ENCODE assay signal across 10 cellular contexts in the genomic region with DNA sequence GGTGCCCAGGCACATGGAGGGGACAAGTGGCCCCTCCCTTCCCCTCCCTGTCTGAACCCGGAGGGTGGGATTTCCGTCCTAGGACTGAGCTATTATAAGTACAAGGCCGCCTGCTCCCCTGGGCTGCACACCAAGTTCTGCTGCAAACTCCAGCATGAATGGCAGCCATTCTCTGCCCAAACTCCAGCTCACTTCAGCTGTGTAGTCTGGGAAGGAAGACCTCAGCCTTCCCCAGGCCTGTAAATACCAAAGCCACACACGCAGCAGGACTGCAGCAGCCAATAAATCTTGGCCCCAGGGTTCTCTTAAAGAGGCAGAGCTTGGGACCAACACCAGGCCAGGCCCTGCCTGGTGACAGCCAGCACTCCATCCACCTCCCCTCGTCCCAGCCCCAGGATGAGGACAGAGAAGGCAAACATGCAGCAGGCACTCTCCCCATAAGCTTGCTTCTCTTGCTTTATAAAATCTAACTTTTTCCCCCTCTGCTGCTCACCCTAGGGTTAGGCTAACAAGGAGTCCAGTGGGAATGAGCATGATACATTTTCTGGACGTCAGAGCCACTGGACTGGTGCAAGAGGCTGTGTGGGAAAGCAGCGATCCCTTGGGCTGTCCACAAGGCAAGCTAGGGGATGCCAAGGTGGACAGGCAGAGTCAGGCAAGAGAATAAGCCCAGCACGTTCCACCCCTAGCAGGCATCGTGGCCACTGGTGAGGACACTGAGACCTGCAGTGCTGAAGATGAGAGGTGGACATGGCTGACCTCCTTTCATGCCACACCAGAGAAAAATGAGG.
DNase-seq lines count a peak whose midpoint lies in the region.
"Had no signal": no experiment of that assay in that cellular context is flagged by ENCODE, and none has a peak within 500 bp of the region (broad histone marks: within the 10 kb centered on the region; RNA-seq: fewer than 3 reads in every experiment).

No MANE protein-coding gene starts in this region.

- peaks cover 0 to 2% of the 10 kb centered on the region in 2 donors for H3K9me3 ChIP-seq in esophagus (ENCODE audit: control insufficient read depth in 2 of 2, insufficient read depth in 1 of 2, low read depth in 1 of 2, low read length in 1 of 2)

- CTCF ChIA-PET in activated CD4-positive, alpha-beta memory T cell treated with anti-CD3 and anti-CD28 coated beads, Interleukin-2, amount 10 ng/mL, durations not matched to agents 7 days and 5 days (lab: Charles Lee), result no interaction called here

- no peak overlapping the region for H2BK15ac ChIP-seq in mesendoderm (replicated peaks; ENCODE audit: low read depth)

- no peak overlapping the region for H4K5ac ChIP-seq in mesendoderm (ENCODE audit: low read length)

- POLR2A ChIA-PET in activated CD4-positive, alpha-beta memory T cell treated with anti-CD3 and anti-CD28 coated beads, Interleukin-2, amount 10 ng/mL, durations not matched to agents 7 days and 5 days (lab: Charles Lee), result no interaction called here

- H3K4me3 ChIP-seq in esophagus (ENCODE audit: low read depth in 1 of 2, low read length in 2 of 2), result no peak overlapping the region
- no peak overlapping the region for H3K4me3 ChIP-seq in mesendoderm (ENCODE audit: low read length)

- DNase-seq in M059J (ENCODE audit: low read depth) (peak; percentile 70), mesendoderm (peak; percentile 21), superior temporal gyrus (ENCODE audit: extremely low spot score) (peak; percentile 84), NCI-H82 treated with DMSO at 0.1 percent for 48 hours (lab: John Stamatoyannopoulos, UW; ENCODE audit: unreplicated experiment) (no peak), NCI-H2107 (lab: John Stamatoyannopoulos, UW) (no peak)
- no peak for DNase-seq in activated CD4-positive, alpha-beta memory T cell treated with anti-CD3 and anti-CD28 coated beads, Interleukin-2, amount 10 ng/mL, durations not matched to agents 7 days and 5 days
- no peak for DNase-seq in activated T-cell treated with anti-CD3 and anti-CD28 coated beads, Interleukin-2, amount 50 U/mL, for 1 hour
- DNase-seq: activated CD4-positive, CD25-positive, alpha-beta regulatory T cell treated with anti-CD3 and anti-CD28 coated beads, Interleukin-2, amount 50 U/mL, for 72 hours had no signal

- H2AK5ac ChIP-seq in mesendoderm (ENCODE audit: low read length), result no peak overlapping the region

- no peak overlapping the region for H3K18ac ChIP-seq in mesendoderm (ENCODE audit: low read length)

- no peaks in the 10 kb centered on the region for H3K36me3 Mint-ChIP-seq in activated CD4-positive, alpha-beta memory T cell treated with anti-CD3 and anti-CD28 coated beads, Interleukin-2, amount 10 ng/mL, durations not matched to agents 7 days and 5 days (ENCODE audit: low read depth)

- no peaks in the 10 kb centered on the region for H3K79me1 ChIP-seq in mesendoderm (ENCODE audit: low read length)

- H3K23ac ChIP-seq in mesendoderm (ENCODE audit: low read length), result no peak overlapping the region

- H3K27me3 Mint-ChIP-seq in activated CD4-positive, alpha-beta memory T cell treated with anti-CD3 and anti-CD28 coated beads, Interleukin-2, amount 10 ng/mL, durations not matched to agents 7 days and 5 days, result no peaks in the 10 kb centered on the region

- H3K4me1 ChIP-seq in esophagus (ENCODE audit: control insufficient read depth in 2 of 2, insufficient read depth in 2 of 2, low read length in 1 of 2) (peaks cover 0 to 3% of the 10 kb centered on the region in 2 donors), mesendoderm (ENCODE audit: control insufficient read depth, low read depth, low read length) (no peaks in the 10 kb centered on the region)

- no peak overlapping the region for H2BK120ac ChIP-seq in mesendoderm (ENCODE audit: low read depth, low read length)

- no peaks in the 10 kb centered on the region for H3K4me1 Mint-ChIP-seq in activated CD4-positive, alpha-beta memory T cell treated with anti-CD3 and anti-CD28 coated beads, Interleukin-2, amount 10 ng/mL, durations not matched to agents 7 days and 5 days
- H3K4me1 Mint-ChIP-seq: central memory CD8-positive, alpha-beta T cell had no signal

- no peak overlapping the region for H2BK5ac ChIP-seq in mesendoderm (ENCODE audit: low read length)

- H3K4me2 ChIP-seq in mesendoderm (ENCODE audit: low read length), result no peak overlapping the region

- H3K27ac Mint-ChIP-seq in activated CD4-positive, alpha-beta memory T cell treated with anti-CD3 and anti-CD28 coated beads, Interleukin-2, amount 10 ng/mL, durations not matched to agents 7 days and 5 days, result no peak overlapping the region

- H3K56ac ChIP-seq in mesendoderm (ENCODE audit: low read length), result no peak overlapping the region

- no peak overlapping the region for H4K8ac ChIP-seq in mesendoderm (ENCODE audit: low read depth, low read length)

- no peaks in the 10 kb centered on the region for H3K79me2 ChIP-seq in mesendoderm (ENCODE audit: control insufficient read depth, insufficient read depth, low read length)

- H3K27me3 ChIP-seq in esophagus (ENCODE audit: control insufficient read depth in 1 of 2, insufficient read depth in 2 of 2, low read length in 2 of 2) (no peaks in the 10 kb centered on the region), mesendoderm (ENCODE audit: insufficient read depth, low read length, poor library complexity) (no peaks in the 10 kb centered on the region)

- H3K36me3 ChIP-seq in esophagus (ENCODE audit: control insufficient read depth in 2 of 2, insufficient read depth in 2 of 2, low read length in 1 of 2), result no peaks in the 10 kb centered on the region
- H3K36me3 ChIP-seq in mesendoderm (ENCODE audit: control insufficient read depth, insufficient read depth, low read length), result no peaks in the 10 kb centered on the region

- no peak overlapping the region for H3K4me3 Mint-ChIP-seq in activated CD4-positive, alpha-beta memory T cell treated with anti-CD3 and anti-CD28 coated beads, Interleukin-2, amount 10 ng/mL, durations not matched to agents 7 days and 5 days
- H3K4me3 Mint-ChIP-seq: central memory CD8-positive, alpha-beta T cell had no signal

- 52 to 53% methylated on average over 9 of the region's 9 CpGs for WGBS in esophagus, 2 donors
- WGBS in mesendoderm (ENCODE audit: extremely low coverage, insufficient coverage, low lambda C conversion rate), result no CpG with 5 or more reads among the region's 9 CpGs

- no peak overlapping the region for H3K9ac ChIP-seq in mesendoderm (ENCODE audit: low read length)

- H3K27ac ChIP-seq in esophagus (ENCODE audit: low read depth in 2 of 2, low read length in 1 of 2), result peak overlapping the region; percentile 12 to 47
- H3K27ac ChIP-seq in mesendoderm (ENCODE audit: low read depth, low read length), result no peak overlapping the region

- H3K9me3 Mint-ChIP-seq in activated CD4-positive, alpha-beta memory T cell treated with anti-CD3 and anti-CD28 coated beads, Interleukin-2, amount 10 ng/mL, durations not matched to agents 7 days and 5 days, result no peaks in the 10 kb centered on the region
- H3K9me3 Mint-ChIP-seq: central memory CD8-positive, alpha-beta T cell had no signal

- no peak overlapping the region for H3K4ac ChIP-seq in mesendoderm (ENCODE audit: low read depth, low read length)

Comparison
In these comparisons a context has a peak if more than half of its experiments do, and no peak if none do; other contexts are left out.
1. DNase-seq: peak in M059J (single experiment), mesendoderm (single experiment) and superior temporal gyrus (single experiment); none in activated CD4-positive, alpha-beta memory T cell treated with anti-CD3 and anti-CD28 coated beads, Interleukin-2, amount 10 ng/mL, durations not matched to agents 7 days and 5 days (single experiment), activated T-cell treated with anti-CD3 and anti-CD28 coated beads, Interleukin-2, amount 50 U/mL, for 1 hour (single experiment), NCI-H82 treated with DMSO at 0.1 percent for 48 hours (single experiment) and NCI-H2107 (single experiment).